ENCODE assay signal across 6 cellular contexts in the genomic region with DNA sequence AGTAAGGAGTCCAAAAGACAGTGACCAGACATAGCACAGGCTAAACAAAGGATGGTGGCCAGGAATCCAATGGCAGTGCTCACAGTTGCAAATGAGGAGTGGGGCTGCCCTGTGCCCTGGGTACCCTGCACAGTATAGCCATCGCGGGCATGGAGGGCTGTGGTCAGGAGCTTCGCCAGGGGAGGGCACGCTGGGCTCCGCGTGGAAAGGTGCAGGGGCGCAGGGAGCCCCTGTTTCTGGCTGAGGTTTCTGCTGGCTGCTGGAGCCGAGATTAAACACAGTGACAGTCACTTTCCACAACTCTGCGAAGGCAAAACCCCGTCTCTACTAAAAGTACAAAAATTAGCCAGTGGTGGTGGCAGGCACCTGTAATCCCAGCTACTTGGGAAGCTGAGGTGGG.
"Had no signal": no experiment of that assay in that cellular context is flagged by ENCODE, and none has a peak within 500 bp of the region (broad histone marks: within the 10 kb centered on the region; RNA-seq: fewer than 3 reads in every experiment).

No MANE protein-coding gene starts in this region.

- FAIRE-seq: HepG2, HTR-8/SVneo, K562 had no signal

- ATAC-seq: HepG2, K562 had no signal

- DNase-seq: IMR-90, KBM-7 had no signal

- H3K4me3 ChIP-seq: K562 had no signal

- H3K27ac ChIP-seq: HL-60 had no signal
